8 cellular contexts compared by ENCODE assay signal in the genomic region with DNA sequence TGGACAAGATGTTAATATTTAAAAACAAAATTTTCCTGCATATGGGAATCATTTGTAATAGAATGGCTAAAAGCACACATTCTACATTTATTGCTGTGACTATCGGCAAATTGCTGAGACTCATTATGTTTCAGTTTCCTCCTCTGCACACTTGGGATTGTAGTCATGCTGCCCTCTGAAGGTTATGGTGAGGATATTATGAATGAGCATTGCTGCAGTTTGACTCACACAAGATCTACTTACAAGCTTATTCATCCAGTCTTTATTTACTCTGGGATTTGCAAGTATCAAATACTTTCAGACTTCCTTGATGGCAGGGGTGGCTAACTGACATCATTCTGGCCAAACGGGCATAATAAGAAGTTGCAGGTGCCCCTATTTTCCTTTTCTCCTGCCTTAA. TPM values are rescaled to one million over a fixed set of nuclear protein-coding genes. Genes with fewer than 3 reads are reported as not detected.
DNase-seq lines count a peak whose midpoint lies in the region; ATAC-seq, FAIRE-seq and TF ChIP-seq lines count a peak whose summit lies in the region.

No MANE protein-coding gene starts in this region.

- H3K27me3 ChIP-seq in esophagus muscularis mucosa, result no peaks in the 10 kb centered on the region
- H3K27me3 ChIP-seq in parathyroid adenoma (ENCODE audit: control insufficient read depth, insufficient read depth, low read length), result no peaks in the 10 kb centered on the region
- H3K27me3 ChIP-seq in CD8-positive, alpha-beta memory T cell (ENCODE audit: insufficient read depth, low read length, poor library complexity, severe bottlenecking), result no peaks in the 10 kb centered on the region

- intact Hi-C loops in esophagus muscularis mucosa (cut with DNase I), result loop anchor here (2.0 to 10.0 kb wide), 3 partner anchors 252 to 518 kb away; no protein-coding TSS in a partner anchor

- CTCF ChIA-PET in CD8-positive, alpha-beta memory T cell (lab: Charles Lee), result interaction anchor here (1.2 to 2.2 kb wide), 7 partner anchors 9 to 519 kb away, joined by 4 to 9 read pairs (median 5); partner anchors contain the start of gene NFIL3

- H3K9me3 Mint-ChIP-seq in CD8-positive, alpha-beta memory T cell, result no peaks in the 10 kb centered on the region

- no peak overlapping the region for H3K4me2 ChIP-seq in parathyroid adenoma (ENCODE audit: low read length)

- H3K9me3 ChIP-seq in esophagus muscularis mucosa (no peaks in the 10 kb centered on the region), parathyroid adenoma (ENCODE audit: control insufficient read depth, low read length) (no peaks in the 10 kb centered on the region)
- H3K9me3 ChIP-seq in CD8-positive, alpha-beta memory T cell (ENCODE audit: low read length), result no peaks in the 10 kb centered on the region

- POLR2A ChIA-PET in CD8-positive, alpha-beta memory T cell (lab: Charles Lee), result no interaction called here

- H3K36me3 ChIP-seq in esophagus muscularis mucosa (no peaks in the 10 kb centered on the region), parathyroid adenoma (ENCODE audit: control insufficient read depth, insufficient read depth, low read length) (no peaks in the 10 kb centered on the region)
- H3K36me3 ChIP-seq in CD8-positive, alpha-beta memory T cell (ENCODE audit: insufficient read depth, low read length), result no peaks in the 10 kb centered on the region

- no peak overlapping the region for H3K27ac ChIP-seq in esophagus muscularis mucosa (replicated peaks in 1 of 4)
- H3K27ac ChIP-seq in parathyroid adenoma, result no peak overlapping the region
- no peak overlapping the region for H3K27ac ChIP-seq in CD8-positive, alpha-beta memory T cell (ENCODE audit: low read depth, low read length)

- TF ChIP-seq CTCF in esophagus muscularis mucosa (IDR thresholded peaks at IDR 0.05), result peak; percentile 51 to 62 (median 60)
- peak; percentile 9 for TF ChIP-seq CTCF in parathyroid adenoma (IDR thresholded peaks at IDR 0.05)

- WGBS in esophagus muscularis mucosa, result 9% methylated on average over 2 of the region's 2 CpGs

- no peaks in the 10 kb centered on the region for H3K36me3 Mint-ChIP-seq in CD8-positive, alpha-beta memory T cell

- no peak overlapping the region for H3K9ac ChIP-seq in parathyroid adenoma

- no peak overlapping the region for H2AFZ ChIP-seq in parathyroid adenoma

- H3K4me1 Mint-ChIP-seq in CD8-positive, alpha-beta memory T cell, result peaks cover 2 to 5% (median 4%) of the 10 kb centered on the region in 3 donors

- H3K27ac Mint-ChIP-seq in CD8-positive, alpha-beta memory T cell, result no peak overlapping the region

- in situ Hi-C loops in SK-MEL-5 (cut with HindIII; ENCODE audit: low pct_unique_long_range_greater_than_20kb, low sequenced_read_pairs), result no loop called here

- H3K4me1 ChIP-seq in esophagus muscularis mucosa (peaks cover 0 to 9% (median 3%) of the 10 kb centered on the region in 4 donors), parathyroid adenoma (no peaks in the 10 kb centered on the region)
- H3K4me1 ChIP-seq in CD8-positive, alpha-beta memory T cell (ENCODE audit: insufficient read depth, low read length), result no peaks in the 10 kb centered on the region

- FAIRE-seq in GM19239 (lab: Jason Lieb, UNC), result peak; percentile 18

- H3K4me3 ChIP-seq in esophagus muscularis mucosa (no peak overlapping the region), parathyroid adenoma (ENCODE audit: low read depth, low read length) (no peak overlapping the region)
- H3K4me3 ChIP-seq in CD8-positive, alpha-beta memory T cell (ENCODE audit: low read length), result no peak overlapping the region

- no peak for TF ChIP-seq POLR2A in esophagus muscularis mucosa (IDR thresholded peaks at IDR 0.05; ENCODE audit: low read depth)

- ATAC-seq in HG03439 (IDR thresholded peaks at IDR 0.05; ENCODE audit: unreplicated experiment) (no peak), GM19452 (IDR thresholded peaks at IDR 0.05; ENCODE audit: unreplicated experiment) (no peak)

- peaks cover 9 to 24% of the 10 kb centered on the region in 2 donors for H3K27me3 Mint-ChIP-seq in CD8-positive, alpha-beta memory T cell

- no peaks in the 10 kb centered on the region for H3K79me2 ChIP-seq in parathyroid adenoma

- TF ChIP-seq EP300 in esophagus muscularis mucosa (IDR thresholded peaks at IDR 0.05), result no peak

- DNase-seq in AG20443 (ENCODE audit: low spot score) (peak; percentile 75), GM19239 (ENCODE audit: insufficient read length, low spot score) (no peak), SK-MEL-5 (ENCODE audit: low read depth, low spot score) (peak; percentile 82), esophagus muscularis mucosa (ENCODE audit: extremely low spot score) (no peak)
- no peak for DNase-seq in CD8-positive, alpha-beta memory T cell

- H3K4me3 Mint-ChIP-seq in CD8-positive, alpha-beta memory T cell, result no peak overlapping the region

RNA-seq across cellular contexts. Expression of gene NFIL3, which starts 9.5 kb away (rescaled TPM):
- total RNA-seq in SK-MEL-5 (2014; rRNA removed; shearing (Covaris generic)), result 10.1 and 11.3 TPM in 2 replicates
- polyA plus RNA-seq in SK-MEL-5 (2015; cell fraction: cytosol; rRNA removed), result 13.9 and 16.2 TPM in 2 replicates
- 12.7 and 13.2 TPM in 2 replicates for polyA plus RNA-seq in SK-MEL-5 (2015; cell fraction: nucleus; rRNA removed)
- total RNA-seq in esophagus muscularis mucosa, result 100 to 1,000 TPM in 1 of 4 donors, 10 to 100 TPM in 3; 16.6 to 116 (median 27.9) TPM
- total RNA-seq in CD8-positive, alpha-beta memory T cell, result 10 to 100 TPM; 68.6 to 69.3 TPM
- polyA plus RNA-seq in CD8-positive, alpha-beta memory T cell, result 5.4 TPM

Comparison
In these comparisons a context has a peak if more than half of its experiments do, and no peak if none do; other contexts are left out.
1. DNase-seq: peak in AG20443 (single experiment) and SK-MEL-5 (single experiment); none in GM19239 (single experiment), esophagus muscularis mucosa (single experiment) and CD8-positive, alpha-beta memory T cell (0 of 5).